12 cellular contexts compared by ENCODE assay signal in genomic region chr3:112778298-112779008, GRCh38.
DNase-seq lines count a peak whose midpoint lies in the region; ATAC-seq, FAIRE-seq and TF ChIP-seq lines count a peak whose summit lies in the region.
"Had no signal": no experiment of that assay in that cellular context is flagged by ENCODE, and none has a peak within 500 bp of the region (broad histone marks: within the 10 kb centered on the region; RNA-seq: fewer than 3 reads in every experiment).

No MANE protein-coding gene starts in this region.

- H4K20me1 ChIP-seq in IMR-90 (ENCODE audit: insufficient read depth, low read length) = no peaks in the 10 kb centered on the region

- H3K4me3 ChIP-seq in IMR-90 (ENCODE audit: insufficient read depth, low read depth, low read length) = no peak overlapping the region
- H3K4me3 ChIP-seq in bronchial epithelial cell (ENCODE audit: low read depth, low read length) = no peak overlapping the region
- no peak overlapping the region for H3K4me3 ChIP-seq in mesenchymal stem cell (ENCODE audit: insufficient read depth in 1 of 2, low read depth in 1 of 2, low read length in 2 of 2)
- no peak overlapping the region for H3K4me3 ChIP-seq in BE2C (ENCODE audit: low read depth, low read length)
- H3K4me3 ChIP-seq: stomach had no signal

- peak overlapping the region; percentile 94; the same call in 1 of the 2 replicates for H2BK120ac ChIP-seq in IMR-90 (ENCODE audit: low read depth, low read length)
- H2BK120ac ChIP-seq in mesenchymal stem cell (ENCODE audit: low read depth, low read length) = no peak overlapping the region

- POLR2A ChIA-PET in IMR-90 (lab: Charles Lee; ENCODE audit: unreplicated experiment) = no interaction called here

- ATAC-seq in IMR-90 (ENCODE audit: low read depth) = peak; percentile 52
- no peak for ATAC-seq in T-helper 17 cell
- ATAC-seq: CD8-positive, alpha-beta T cell; T-cell had no signal

- peak overlapping the region; percentile 94 for H2BK20ac ChIP-seq in IMR-90 (ENCODE audit: low read depth, low read length)

- H2AFZ ChIP-seq in IMR-90 (replicated peaks; ENCODE audit: low read length, poor library complexity) = no peak overlapping the region
- H2AFZ ChIP-seq in mesenchymal stem cell (ENCODE audit: low read depth, low read length) = no peak overlapping the region

- H2AK9ac ChIP-seq in IMR-90 (replicated peaks; ENCODE audit: low read depth, low read length, poor library complexity) = no peak overlapping the region

- H3K4me3 Mint-ChIP-seq in T-helper 17 cell = no peak overlapping the region
- H3K4me3 Mint-ChIP-seq: CD8-positive, alpha-beta T cell; T-cell had no signal

- H3K27ac Mint-ChIP-seq in T-helper 17 cell = no peak overlapping the region
- H3K27ac Mint-ChIP-seq: CD8-positive, alpha-beta T cell; T-cell had no signal

- TF ChIP-seq RAD21 in IMR-90 (IDR thresholded peaks at IDR 0.05; ENCODE audit: low read length) = no peak

- H4K5ac ChIP-seq in IMR-90 (ENCODE audit: low read depth, low read length) = peak overlapping the region; percentile 98; the same call in 1 of the 2 replicates

- CTCF ChIA-PET in IMR-90 (lab: Yijun Ruan, JAX) = interaction anchor here (0.6 kb wide), 1 partner anchor 1190 kb away, joined by 12 read pairs; no protein-coding TSS in a partner anchor

- no peaks in the 10 kb centered on the region for H3K27me3 ChIP-seq in IMR-90 (ENCODE audit: control insufficient read depth, insufficient read depth, low read length)
- H3K27me3 ChIP-seq in bronchial epithelial cell (ENCODE audit: control insufficient read depth, insufficient read depth, low read length) = no peaks in the 10 kb centered on the region
- H3K27me3 ChIP-seq in mesenchymal stem cell (ENCODE audit: control insufficient read depth in 1 of 2, insufficient read depth in 1 of 2, low read length in 2 of 2) = no peaks in the 10 kb centered on the region
- H3K27me3 ChIP-seq in BE2C = no peaks in the 10 kb centered on the region
- H3K27me3 ChIP-seq: stomach had no signal

- H3K18ac ChIP-seq in IMR-90 (ENCODE audit: low read depth, low read length) (peak overlapping the region; percentile 100), mesenchymal stem cell (ENCODE audit: low read depth in 1 of 2, low read length in 2 of 2) (no peak overlapping the region)

- H4K8ac ChIP-seq in IMR-90 (ENCODE audit: low read depth in 2 of 2, low read length in 2 of 2) (peak overlapping the region; percentile 72 to 89; a peak in 3 of 4 replicates), mesenchymal stem cell (ENCODE audit: low read length) (no peak overlapping the region)

- dilution Hi-C loops in IMR-90 (cut with HindIII; ENCODE audit: low sequenced_read_pairs, unreplicated experiment) = no loop called here

- peak overlapping the region; percentile 21; the same call in 1 of the 2 replicates for H3K56ac ChIP-seq in IMR-90 (ENCODE audit: extremely low read depth, insufficient read depth, low read length)

- H3K14ac ChIP-seq in IMR-90 (replicated peaks; ENCODE audit: low read depth, low read length) (peak overlapping the region; percentile 90; the same call in 1 of the 2 replicates), mesenchymal stem cell (ENCODE audit: low read length in 2 of 2) (no peak overlapping the region)

- peak overlapping the region; percentile 98; the same call in 1 of the 2 replicates for H3K27ac ChIP-seq in IMR-90 (ENCODE audit: insufficient read depth, low read length)
- no peak overlapping the region for H3K27ac ChIP-seq in mesenchymal stem cell (ENCODE audit: low read length, poor library complexity, severe bottlenecking)

- TF ChIP-seq POLR2A in IMR-90 (IDR thresholded peaks at IDR 0.05; ENCODE audit: low read depth, low read length) = no peak

- peak overlapping the region; percentile 98 for H2BK5ac ChIP-seq in IMR-90 (ENCODE audit: low read depth, low read length, poor library complexity, severe bottlenecking)
- H2BK5ac ChIP-seq in mesenchymal stem cell (ENCODE audit: low read depth, low read length, poor library complexity, severe bottlenecking) = no peak overlapping the region

- TF ChIP-seq CTCF in IMR-90 (conservative IDR thresholded peaks at IDR 0.05; ENCODE audit: low read depth, low read length) = no peak
- TF ChIP-seq CTCF in bronchial epithelial cell (IDR thresholded peaks at IDR 0.05; ENCODE audit: insufficient read depth, low read length, severe bottlenecking) = no peak
- no peak for TF ChIP-seq CTCF in BE2C (IDR thresholded peaks at IDR 0.05; ENCODE audit: low read depth, low read length)

- H3K36me3 ChIP-seq in IMR-90 (ENCODE audit: control insufficient read depth, insufficient read depth, low read length) (no peaks in the 10 kb centered on the region), bronchial epithelial cell (ENCODE audit: control insufficient read depth, insufficient read depth, low read length) (no peaks in the 10 kb centered on the region), mesenchymal stem cell (ENCODE audit: control insufficient read depth in 1 of 2, insufficient read depth in 2 of 2, low read depth in 1 of 2, low read length in 2 of 2) (no peaks in the 10 kb centered on the region), BE2C (no peaks in the 10 kb centered on the region)
- H3K36me3 ChIP-seq: stomach had no signal

- no peak overlapping the region for H3K9ac ChIP-seq in IMR-90 (ENCODE audit: low read depth, low read length)
- peak overlapping the region; percentile 78 for H3K9ac ChIP-seq in mesenchymal stem cell (ENCODE audit: low read length)

- WGBS in IMR-90 (ENCODE audit: extremely low coverage in 2 of 2, insufficient read length in 1 of 2), 2 experiments = no CpG with 5 or more reads among the region's 5 CpGs
- 100% methylated on average over 3 of the region's 5 CpGs for WGBS in mesenchymal stem cell

- H3K9me1 ChIP-seq in IMR-90 (ENCODE audit: insufficient read depth, low read length) = peaks cover 21% of the 10 kb centered on the region

- no TSS peak for BruUV-seq in IMR-90 (replicated peaks; lab: Mats Ljungman, UMichigan)

- no peak overlapping the region for H2BK12ac ChIP-seq in mesenchymal stem cell (ENCODE audit: low read length in 2 of 2)

- H3K79me1 ChIP-seq in IMR-90 (ENCODE audit: low read depth in 1 of 2, low read length in 2 of 2) = no peaks in the 10 kb centered on the region
- no peaks in the 10 kb centered on the region for H3K79me1 ChIP-seq in mesenchymal stem cell (replicated peaks; ENCODE audit: low read length, poor library complexity, severe bottlenecking)

- H4K91ac ChIP-seq in IMR-90 (ENCODE audit: insufficient read depth, low read depth, low read length) = peak overlapping the region; percentile 84; the same call in 1 of the 2 replicates
- no peak overlapping the region for H4K91ac ChIP-seq in mesenchymal stem cell (ENCODE audit: low read length)

- H3K4ac ChIP-seq in IMR-90 (ENCODE audit: low read depth, low read length) (no peak overlapping the region), mesenchymal stem cell (ENCODE audit: low read depth in 1 of 2, low read length in 2 of 2) (no peak overlapping the region)

- H3K4me2 ChIP-seq in IMR-90 (ENCODE audit: low read depth, low read length) (no peak overlapping the region; the same call in 1 of the 2 replicates), mesenchymal stem cell (ENCODE audit: low read length, poor library complexity, severe bottlenecking) (no peak overlapping the region)

- H3K4me1 ChIP-seq in IMR-90 (ENCODE audit: control insufficient read depth, insufficient read depth, low read length) (peaks cover 41% of the 10 kb centered on the region), mesenchymal stem cell (ENCODE audit: control insufficient read depth, insufficient read depth, low read depth, low read length) (no peaks in the 10 kb centered on the region), BE2C (no peaks in the 10 kb centered on the region)

- H3K9me3 ChIP-seq in IMR-90 (ENCODE audit: control insufficient read depth, insufficient read depth, low read length) (no peaks in the 10 kb centered on the region), mesenchymal stem cell (ENCODE audit: control insufficient read depth, low read length) (no peaks in the 10 kb centered on the region), BE2C (no peaks in the 10 kb centered on the region), T-helper 17 cell (ENCODE audit: control insufficient read depth, low read length, poor library complexity, severe bottlenecking) (no peaks in the 10 kb centered on the region)
- H3K9me3 ChIP-seq: stomach had no signal

- no peaks in the 10 kb centered on the region for H3K36me3 Mint-ChIP-seq in T-helper 17 cell (ENCODE audit: low read depth)
- H3K36me3 Mint-ChIP-seq: CD8-positive, alpha-beta T cell; T-cell had no signal

- no peak overlapping the region for H2AK5ac ChIP-seq in IMR-90 (ENCODE audit: low read depth, low read length)
- H2AK5ac ChIP-seq in mesenchymal stem cell (ENCODE audit: low read length, severe bottlenecking) = no peak overlapping the region

- H3K4me1 Mint-ChIP-seq in T-helper 17 cell = peaks cover 31% of the 10 kb centered on the region

- DNase-seq in AG08396 (ENCODE audit: low spot score) (peak; percentile 15), IMR-90 (peak; percentile 90), bronchial epithelial cell (ENCODE audit: low read depth) (peak; percentile 91), mesenchymal stem cell (peak; percentile 47), HuH-7 (ENCODE audit: low spot score) (no peak), BE2C (no peak), T-helper 17 cell (no peak), NCI-H774 (lab: John Stamatoyannopoulos, UW) (no peak)
- DNase-seq: CD8-positive, alpha-beta T cell; NCI-H510A; stomach; T-cell had no signal

- no peak for FAIRE-seq in bronchial epithelial cell (lab: Jason Lieb, UNC)

- peak overlapping the region; percentile 97; the same call in 1 of the 3 replicates for H2BK15ac ChIP-seq in IMR-90 (ENCODE audit: low read depth, low read length)
- H2BK15ac ChIP-seq in mesenchymal stem cell (ENCODE audit: low read depth, poor library complexity, severe bottlenecking) = no peak overlapping the region

- no peak overlapping the region for H3K23ac ChIP-seq in IMR-90 (ENCODE audit: low read depth, low read length)
- no peak overlapping the region for H3K23ac ChIP-seq in mesenchymal stem cell (ENCODE audit: low read length in 2 of 2)

- in situ Hi-C loops in IMR-90 (cut with MboI; ENCODE audit: low sequenced_read_pairs) = no loop called here

- intact Hi-C loops in IMR-90 (cut with micrococcal nuclease) = no loop called here

- no peaks in the 10 kb centered on the region for H3K27me3 Mint-ChIP-seq in T-helper 17 cell
- H3K27me3 Mint-ChIP-seq: T-cell had no signal

TF ChIP-seq in IMR-90, 13 proteins besides CTCF, POLR2A, EP300 and RAD21 (continues in another document):
- TF ChIP-seq BHLHE40 (IDR thresholded peaks at IDR 0.05; ENCODE audit: low read depth, low read length) = 0 out of 2 replicates have a peak, but pooled peaks have one; percentile 6
- TF ChIP-seq MAZ (IDR thresholded peaks at IDR 0.05; ENCODE audit: borderline replicate concordance, low read depth, low read length) = no peak
- TF ChIP-seq FOS (IDR thresholded peaks at IDR 0.05; ENCODE audit: low read depth, low read length) = peak; percentile 77; the same call in 1 of the 2 replicates
- TF ChIP-seq CEBPB (IDR thresholded peaks at IDR 0.05; ENCODE audit: low read depth, low read length) = peak; percentile 98
- TF ChIP-seq CHD1 (IDR thresholded peaks at IDR 0.05; ENCODE audit: low read depth, low read length) = no peak

Comparison
In these comparisons a context has a peak if more than half of its experiments do, and no peak if none do; other contexts are left out.
1. DNase-seq: peak in AG08396 (single experiment), IMR-90 (single experiment), bronchial epithelial cell (single experiment) and mesenchymal stem cell (single experiment); none in HuH-7 (single experiment), BE2C (single experiment), T-helper 17 cell (0 of 3) and NCI-H774 (single experiment).